Comparison of ENCODE assay signal across 29 cellular contexts in the genomic region with DNA sequence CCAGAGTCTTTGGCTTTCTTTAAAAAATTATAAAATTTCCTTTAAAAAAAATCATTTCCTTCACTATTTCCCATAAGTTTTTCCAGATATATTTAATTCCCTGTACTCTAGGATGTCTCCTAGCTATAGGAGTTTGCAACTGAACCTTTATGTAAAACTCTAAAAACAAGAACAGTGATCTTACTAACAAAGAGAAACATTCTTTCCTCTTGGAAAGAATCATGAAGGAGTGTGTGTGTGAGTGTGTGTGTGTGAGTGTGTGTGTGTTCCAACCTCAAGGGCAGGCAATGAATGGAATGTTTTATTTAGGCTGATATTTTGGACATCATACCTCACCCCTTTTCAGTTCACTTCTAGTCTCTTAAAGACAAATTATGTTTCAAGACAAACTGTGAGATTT.
"Had no signal": no experiment of that assay in that cellular context is flagged by ENCODE, and none has a peak within 500 bp of the region (broad histone marks: within the 10 kb centered on the region; RNA-seq: fewer than 3 reads in every experiment).

No MANE protein-coding gene starts in this region.

- H3K36me3 ChIP-seq: esophagus squamous epithelium, WERI-Rb-1 had no signal

- H3K27ac Mint-ChIP-seq: activated CD4-positive, alpha-beta memory T cell treated with anti-CD3 and anti-CD28 coated beads, Interleukin-2, amount 10 ng/mL, durations not matched to agents 7 days and 5 days; activated CD4-positive, alpha-beta T cell treated with anti-CD3 and anti-CD28 coated beads for 36 hours; activated CD4-positive, alpha-beta T cell treated with anti-CD3 and anti-CD28 coated beads, Interleukin-2, amount 10 ng/mL, durations not matched to agents 24 days and 14 days; activated naive CD4-positive, alpha-beta T cell treated with anti-CD3 and anti-CD28 coated beads, Interleukin-2, amount 10 ng/mL, durations not matched to agents 7 days and 5 days; activated naive CD8-positive, alpha-beta T cell; activated T-cell treated with anti-CD3 and anti-CD28 coated beads, Interleukin-2, amount 50 U/mL, for 24 hours; activated T-cell treated with anti-CD3 and anti-CD28 coated beads, Interleukin-2, amount 50 U/mL, for 72 hours; effector memory CD8-positive, alpha-beta T cell; T-helper 17 cell; T-helper 2 cell treated with Interferon-gamma antibody and Interleukin-4, amounts not matched to agents 5 μg/mL and 100 μg/mL, for 36 hours had no signal

- H3K4me3 ChIP-seq: body of pancreas, esophagus squamous epithelium had no signal

- H3K9me3 ChIP-seq: body of pancreas, esophagus squamous epithelium had no signal

- H3K9me3 Mint-ChIP-seq: activated CD4-positive, alpha-beta memory T cell treated with anti-CD3 and anti-CD28 coated beads, Interleukin-2, amount 10 ng/mL, durations not matched to agents 7 days and 5 days; activated CD4-positive, alpha-beta T cell treated with anti-CD3 and anti-CD28 coated beads, Interleukin-2, amount 10 ng/mL, durations not matched to agents 24 days and 14 days; activated naive CD4-positive, alpha-beta T cell treated with anti-CD3 and anti-CD28 coated beads, Interleukin-2, amount 10 ng/mL, durations not matched to agents 7 days and 5 days; activated T-cell treated with anti-CD3 and anti-CD28 coated beads, Interleukin-2, amount 50 U/mL, for 24 hours; activated T-cell treated with anti-CD3 and anti-CD28 coated beads, Interleukin-2, amount 50 U/mL, for 72 hours; effector memory CD8-positive, alpha-beta T cell; T-helper 2 cell treated with Interferon-gamma antibody and Interleukin-4, amounts not matched to agents 5 μg/mL and 100 μg/mL, for 36 hours had no signal

- H3K27me3 ChIP-seq: body of pancreas, esophagus squamous epithelium had no signal

- DNase-seq: activated CD4-positive, alpha-beta memory T cell treated with anti-CD3 and anti-CD28 coated beads, Interleukin-2, amount 10 ng/mL, durations not matched to agents 7 days and 5 days; activated CD4-positive, alpha-beta T cell treated with anti-CD3 and anti-CD28 coated beads for 36 hours; activated CD4-positive, alpha-beta T cell treated with anti-CD3 and anti-CD28 coated beads, Interleukin-2, amount 10 ng/mL, durations not matched to agents 24 days and 14 days; activated CD4-positive, CD25-positive, alpha-beta regulatory T cell; activated CD4-positive, CD25-positive, alpha-beta regulatory T cell treated with anti-CD3 and anti-CD28 coated beads, Interleukin-2, amount 50 U/mL, for 72 hours; activated CD8-positive, alpha-beta memory T cell treated with anti-CD3 and anti-CD28 coated beads, Interleukin-2, amount 50 U/mL, for 48 hours; activated gamma-delta T cell; activated naive CD4-positive, alpha-beta T cell; activated naive CD4-positive, alpha-beta T cell treated with anti-CD3 and anti-CD28 coated beads, Interleukin-2, amount 10 ng/mL, durations not matched to agents 7 days and 5 days; activated T-cell treated with anti-CD3 and anti-CD28 coated beads for 4 hours; activated T-cell treated with anti-CD3 and anti-CD28 coated beads, Interleukin-2, amount 50 U/mL, for 24 hours; activated T-cell treated with anti-CD3 and anti-CD28 coated beads, Interleukin-2, amount 50 U/mL, for 72 hours; amygdala; aorta; body of pancreas; caudate nucleus; cortex of kidney; dermis blood vessel endothelial cell; effector CD4-positive, alpha-beta T cell; effector memory CD8-positive, alpha-beta T cell; esophagus squamous epithelium; head of caudate nucleus; T-helper 1 cell; T-helper 17 cell; T1000; WERI-Rb-1 had no signal

- H3K4me1 ChIP-seq: body of pancreas, esophagus squamous epithelium had no signal

- H3K27me3 Mint-ChIP-seq: activated CD4-positive, alpha-beta T cell treated with anti-CD3 and anti-CD28 coated beads, Interleukin-2, amount 10 ng/mL, durations not matched to agents 24 days and 14 days; activated naive CD4-positive, alpha-beta T cell treated with anti-CD3 and anti-CD28 coated beads, Interleukin-2, amount 10 ng/mL, durations not matched to agents 7 days and 5 days had no signal

- H3K4me3 Mint-ChIP-seq: activated CD4-positive, alpha-beta memory T cell treated with anti-CD3 and anti-CD28 coated beads, Interleukin-2, amount 10 ng/mL, durations not matched to agents 7 days and 5 days; activated CD4-positive, alpha-beta T cell treated with anti-CD3 and anti-CD28 coated beads for 36 hours; activated CD4-positive, alpha-beta T cell treated with anti-CD3 and anti-CD28 coated beads, Interleukin-2, amount 10 ng/mL, durations not matched to agents 24 days and 14 days; activated naive CD4-positive, alpha-beta T cell treated with anti-CD3 and anti-CD28 coated beads, Interleukin-2, amount 10 ng/mL, durations not matched to agents 7 days and 5 days; activated naive CD8-positive, alpha-beta T cell; activated T-cell treated with anti-CD3 and anti-CD28 coated beads, Interleukin-2, amount 50 U/mL, for 24 hours; activated T-cell treated with anti-CD3 and anti-CD28 coated beads, Interleukin-2, amount 50 U/mL, for 72 hours; effector memory CD8-positive, alpha-beta T cell; T-helper 17 cell; T-helper 2 cell treated with Interferon-gamma antibody and Interleukin-4, amounts not matched to agents 5 μg/mL and 100 μg/mL, for 36 hours had no signal

- H3K4me1 Mint-ChIP-seq: activated CD4-positive, alpha-beta memory T cell treated with anti-CD3 and anti-CD28 coated beads, Interleukin-2, amount 10 ng/mL, durations not matched to agents 7 days and 5 days; activated CD4-positive, alpha-beta T cell treated with anti-CD3 and anti-CD28 coated beads for 36 hours; activated CD4-positive, alpha-beta T cell treated with anti-CD3 and anti-CD28 coated beads, Interleukin-2, amount 10 ng/mL, durations not matched to agents 24 days and 14 days; activated naive CD4-positive, alpha-beta T cell treated with anti-CD3 and anti-CD28 coated beads, Interleukin-2, amount 10 ng/mL, durations not matched to agents 7 days and 5 days; T-helper 17 cell had no signal

- ATAC-seq: activated CD4-positive, alpha-beta T cell treated with anti-CD3 and anti-CD28 coated beads for 36 hours; activated T-cell treated with anti-CD3 and anti-CD28 coated beads, Interleukin-2, amount 50 U/mL, for 72 hours; body of pancreas; effector memory CD8-positive, alpha-beta T cell; T-helper 17 cell had no signal

- H3K27ac ChIP-seq: body of pancreas, epithelial cell of prostate, esophagus squamous epithelium, WERI-Rb-1 had no signal

- H3K36me3 Mint-ChIP-seq: activated naive CD4-positive, alpha-beta T cell treated with anti-CD3 and anti-CD28 coated beads, Interleukin-2, amount 10 ng/mL, durations not matched to agents 7 days and 5 days; activated naive CD8-positive, alpha-beta T cell had no signal
